ENCODE assay signal across 11 cellular contexts in genomic region chr5:127040779-127041520, GRCh38. TPM values are rescaled to one million over a fixed set of nuclear protein-coding genes. Genes with fewer than 3 reads are reported as not detected.
A peak's percentile ranks its signal among the peaks of the same experiment; 100 is the strongest.
DNase-seq lines count a peak whose midpoint lies in the region; ATAC-seq, FAIRE-seq and TF ChIP-seq lines count a peak whose summit lies in the region.
"Had no signal": no experiment of that assay in that cellular context is flagged by ENCODE, and none has a peak within 500 bp of the region (broad histone marks: within the 10 kb centered on the region; RNA-seq: fewer than 3 reads in every experiment).

No MANE protein-coding gene starts in this region.

- H3K27ac Mint-ChIP-seq in activated naive CD4-positive, alpha-beta T cell treated with anti-CD3 and anti-CD28 coated beads, Interleukin-2, amount 10 ng/mL, durations not matched to agents 7 days and 5 days, result no peak overlapping the region
- H3K27ac Mint-ChIP-seq in stimulated activated effector memory CD8-positive, alpha-beta T cell treated with anti-CD3 and anti-CD28 coated beads, Interleukin-12 subunit alpha, Interleukin-12 subunit beta, amount 100 ng/mL, for 72 hours, result no peak overlapping the region
- H3K27ac Mint-ChIP-seq: activated CD4-positive, alpha-beta memory T cell treated with anti-CD3 and anti-CD28 coated beads, Interleukin-2, amount 10 ng/mL, durations not matched to agents 7 days and 5 days had no signal

- peak; percentile 65 for ATAC-seq in sciatic nerve
- ATAC-seq in stimulated activated effector memory CD8-positive, alpha-beta T cell treated with anti-CD3 and anti-CD28 coated beads, Interleukin-12 subunit alpha, Interleukin-12 subunit beta, amount 100 ng/mL, for 72 hours, result no peak

- no peaks in the 10 kb centered on the region for H3K4me1 Mint-ChIP-seq in activated naive CD4-positive, alpha-beta T cell treated with anti-CD3 and anti-CD28 coated beads, Interleukin-2, amount 10 ng/mL, durations not matched to agents 7 days and 5 days
- no peaks in the 10 kb centered on the region for H3K4me1 Mint-ChIP-seq in stimulated activated effector memory CD8-positive, alpha-beta T cell treated with anti-CD3 and anti-CD28 coated beads, Interleukin-12 subunit alpha, Interleukin-12 subunit beta, amount 100 ng/mL, for 72 hours
- H3K4me1 Mint-ChIP-seq: activated CD4-positive, alpha-beta memory T cell treated with anti-CD3 and anti-CD28 coated beads, Interleukin-2, amount 10 ng/mL, durations not matched to agents 7 days and 5 days had no signal

- H3K9me3 ChIP-seq in HUES64 (ENCODE audit: insufficient read depth, low read depth, low read length) (no peaks in the 10 kb centered on the region), OCI-LY7 (ENCODE audit: low read length) (no peaks in the 10 kb centered on the region), kidney (ENCODE audit: control insufficient read depth in 1 of 2, low read length in 2 of 2) (no peaks in the 10 kb centered on the region)

- no peaks in the 10 kb centered on the region for H3K9me3 Mint-ChIP-seq in activated naive CD4-positive, alpha-beta T cell treated with anti-CD3 and anti-CD28 coated beads, Interleukin-2, amount 10 ng/mL, durations not matched to agents 7 days and 5 days
- H3K9me3 Mint-ChIP-seq in stimulated activated effector memory CD8-positive, alpha-beta T cell treated with anti-CD3 and anti-CD28 coated beads, Interleukin-12 subunit alpha, Interleukin-12 subunit beta, amount 100 ng/mL, for 72 hours, result no peaks in the 10 kb centered on the region
- H3K9me3 Mint-ChIP-seq: activated CD4-positive, alpha-beta memory T cell treated with anti-CD3 and anti-CD28 coated beads, Interleukin-2, amount 10 ng/mL, durations not matched to agents 7 days and 5 days had no signal

- no TSS peak for BruUV-seq in OCI-LY7 (replicated peaks; lab: Mats Ljungman, UMichigan)

- peaks cover under 1% of the 10 kb centered on the region for H3K27me3 Mint-ChIP-seq in activated naive CD4-positive, alpha-beta T cell treated with anti-CD3 and anti-CD28 coated beads, Interleukin-2, amount 10 ng/mL, durations not matched to agents 7 days and 5 days

- WGBS in HUES64, result 23% methylated on average over 7 of the region's 9 CpGs

- no peak overlapping the region for H3K4me3 Mint-ChIP-seq in activated naive CD4-positive, alpha-beta T cell treated with anti-CD3 and anti-CD28 coated beads, Interleukin-2, amount 10 ng/mL, durations not matched to agents 7 days and 5 days
- no peak overlapping the region for H3K4me3 Mint-ChIP-seq in stimulated activated effector memory CD8-positive, alpha-beta T cell treated with anti-CD3 and anti-CD28 coated beads, Interleukin-12 subunit alpha, Interleukin-12 subunit beta, amount 100 ng/mL, for 72 hours
- H3K4me3 Mint-ChIP-seq: activated CD4-positive, alpha-beta memory T cell treated with anti-CD3 and anti-CD28 coated beads, Interleukin-2, amount 10 ng/mL, durations not matched to agents 7 days and 5 days had no signal

- DNase-seq in OCI-LY7 (ENCODE audit: low spot score) (no peak), fibroblast of pulmonary artery (ENCODE audit: low read depth) (peak; percentile 59), sciatic nerve (ENCODE audit: low spot score) (no peak), kidney (no peak), SIG-M5 (lab: John Stamatoyannopoulos, UW) (no peak)
- no peak for DNase-seq in activated naive CD4-positive, alpha-beta T cell treated with anti-CD3 and anti-CD28 coated beads, Interleukin-2, amount 10 ng/mL, durations not matched to agents 7 days and 5 days
- DNase-seq in stimulated activated effector memory CD8-positive, alpha-beta T cell treated with anti-CD3 and anti-CD28 coated beads, Interleukin-12 subunit alpha, Interleukin-12 subunit beta, amount 100 ng/mL, for 72 hours (ENCODE audit: low spot score in 2 of 2), result no peak
- DNase-seq: activated CD4-positive, alpha-beta memory T cell treated with anti-CD3 and anti-CD28 coated beads, Interleukin-2, amount 10 ng/mL, durations not matched to agents 7 days and 5 days; occipital lobe had no signal

- no peaks in the 10 kb centered on the region for H4K20me1 ChIP-seq in OCI-LY7 (ENCODE audit: insufficient read depth, low read length)

- H3K27me3 ChIP-seq in HUES64 (ENCODE audit: insufficient read depth, low read length), result no peaks in the 10 kb centered on the region

- H3K9me2 ChIP-seq in OCI-LY7 (ENCODE audit: insufficient read depth, low read length), result no peaks in the 10 kb centered on the region

- POLR2A ChIA-PET in OCI-LY7 (lab: Charles Lee), result no interaction called here

- no peak overlapping the region for H3K9ac ChIP-seq in HUES64 (ENCODE audit: low read depth, low read length)
- H3K9ac ChIP-seq in kidney (ENCODE audit: low read length in 2 of 2), result no peak overlapping the region
- H3K9ac ChIP-seq: GM23248 had no signal

- H2AFZ ChIP-seq in OCI-LY7 (ENCODE audit: low read length), result 0 out of 2 replicates have a peak overlapping the region, but pooled peaks have one; percentile 9
- H2AFZ ChIP-seq: GM23248 had no signal

- no peaks in the 10 kb centered on the region for H3K36me3 ChIP-seq in HUES64 (ENCODE audit: insufficient read depth, low read length)
- no peaks in the 10 kb centered on the region for H3K36me3 ChIP-seq in OCI-LY7 (ENCODE audit: insufficient read depth, low read length)
- no peaks in the 10 kb centered on the region for H3K36me3 ChIP-seq in kidney (ENCODE audit: control insufficient read depth in 1 of 2, insufficient read depth in 2 of 2, low read length in 2 of 2)

- H3K4me3 ChIP-seq in HUES64 (ENCODE audit: low read length), result no peak overlapping the region
- H3K4me3 ChIP-seq in OCI-LY7 (ENCODE audit: low read depth, low read length, poor library complexity, severe bottlenecking), result no peak overlapping the region
- no peak overlapping the region for H3K4me3 ChIP-seq in fibroblast of pulmonary artery (replicated peaks; ENCODE audit: low read depth, low read length)
- no peak overlapping the region for H3K4me3 ChIP-seq in kidney (ENCODE audit: low read length in 2 of 2)
- H3K4me3 ChIP-seq: GM23248 had no signal

- peaks cover 27% of the 10 kb centered on the region for H3K4me1 ChIP-seq in HUES64 (ENCODE audit: insufficient read depth, low read length)
- H3K4me1 ChIP-seq in OCI-LY7 (ENCODE audit: insufficient read depth, low read length, poor library complexity, severe bottlenecking), result no peaks in the 10 kb centered on the region
- no peaks in the 10 kb centered on the region for H3K4me1 ChIP-seq in kidney (ENCODE audit: control insufficient read depth in 1 of 2, insufficient read depth in 1 of 2, low read depth in 1 of 2, low read length in 2 of 2)

- H3K4me2 ChIP-seq in OCI-LY7 (ENCODE audit: low read length), result no peak overlapping the region

- no peaks in the 10 kb centered on the region for H3K36me3 Mint-ChIP-seq in activated naive CD4-positive, alpha-beta T cell treated with anti-CD3 and anti-CD28 coated beads, Interleukin-2, amount 10 ng/mL, durations not matched to agents 7 days and 5 days
- no peaks in the 10 kb centered on the region for H3K36me3 Mint-ChIP-seq in stimulated activated effector memory CD8-positive, alpha-beta T cell treated with anti-CD3 and anti-CD28 coated beads, Interleukin-12 subunit alpha, Interleukin-12 subunit beta, amount 100 ng/mL, for 72 hours

- H3K79me2 ChIP-seq in OCI-LY7 (ENCODE audit: insufficient read depth, low read depth, low read length), result no peaks in the 10 kb centered on the region

- TF ChIP-seq CTCF in OCI-LY7 (conservative IDR thresholded peaks at IDR 0.05; ENCODE audit: low read length) (no peak), fibroblast of pulmonary artery (IDR thresholded peaks at IDR 0.05; ENCODE audit: low read length, missing control alignments) (no peak), kidney (IDR thresholded peaks at IDR 0.05; ENCODE audit: borderline replicate concordance, extremely low read depth, insufficient read depth) (no peak)

- intact Hi-C loops in OCI-LY7 (cut with micrococcal nuclease; ENCODE audit: unreplicated experiment), result no loop called here
- intact Hi-C loops in sciatic nerve (cut with DNase I), result no loop called here
- intact Hi-C loops in kidney (cut with DNase I), result no loop called here

- peak overlapping the region; percentile 64; the same call in 1 of the 2 replicates for H3K27ac ChIP-seq in HUES64 (ENCODE audit: low read depth, low read length)
- H3K27ac ChIP-seq in OCI-LY7 (ENCODE audit: low read depth, low read length, poor library complexity, severe bottlenecking), result no peak overlapping the region
- no peak overlapping the region for H3K27ac ChIP-seq in kidney (ENCODE audit: low read depth in 2 of 2, low read length in 2 of 2)
- H3K27ac ChIP-seq: GM23248 had no signal

- FAIRE-seq in kidney (lab: Jason Lieb, UNC), result no peak

- CTCF ChIA-PET in OCI-LY7 (lab: Charles Lee; ENCODE audit: unreplicated experiment), result no interaction called here
- CTCF ChIA-PET in activated naive CD4-positive, alpha-beta T cell treated with anti-CD3 and anti-CD28 coated beads, Interleukin-2, amount 10 ng/mL, durations not matched to agents 7 days and 5 days (lab: Charles Lee), result no interaction called here

RNA-seq across cellular contexts. Expression of gene MARCHF3, which starts 10.6 kb away (rescaled TPM):
- 8.3 TPM for polyA plus RNA-seq in HUES64 (2013, experiment 1 of 2)
- polyA plus RNA-seq in HUES64 (2013, experiment 2 of 2), result 6.8 TPM
- total RNA-seq in OCI-LY7 (2014; rRNA removed; shearing (Covaris generic)), result 7.0 and 9.2 TPM in 2 replicates
- total RNA-seq in OCI-LY7 (2022) (5.4 and 7.3 TPM in 2 replicates), sciatic nerve (14.8 TPM), kidney (8.0 TPM)
- 1.5 TPM for polyA plus RNA-seq in kidney (ENCODE audit: insufficient read depth, low read depth, low replicate concordance)

RNA-seq across cellular contexts. Expression of gene C5orf63, which starts 32.4 kb away (rescaled TPM):
- not detected for polyA plus RNA-seq in HUES64 (2013, experiment 1 of 2)
- polyA plus RNA-seq in HUES64 (2013, experiment 2 of 2), result not detected
- total RNA-seq in OCI-LY7 (2014; rRNA removed; shearing (Covaris generic)), result 4.2 and 5.5 TPM in 2 replicates
- total RNA-seq in OCI-LY7 (2022) (0.11 TPM in 1 of 2 replicates, not detected in the other), sciatic nerve (8.9 TPM), kidney (8.5 TPM)
- polyA plus RNA-seq in kidney (ENCODE audit: insufficient read depth, low read depth, low replicate concordance), result 5.8 TPM
